Comparison of ENCODE assay signal across 15 cellular contexts in genomic region chr12:92989715-92990484, GRCh38.
DNase-seq lines count a peak whose midpoint lies in the region; TF ChIP-seq lines count a peak whose summit lies in the region.
"Had no signal": no experiment of that assay in that cellular context is flagged by ENCODE, and none has a peak within 500 bp of the region (broad histone marks: within the 10 kb centered on the region; RNA-seq: fewer than 3 reads in every experiment).

No MANE protein-coding gene starts in this region.

- peak overlapping the region; percentile 68; the same call in 1 of the 2 replicates for H2AFZ ChIP-seq in OCI-LY7 (ENCODE audit: low read length)

- peaks cover 52% of the 10 kb centered on the region for H3K4me1 ChIP-seq in OCI-LY7 (ENCODE audit: insufficient read depth, low read length, poor library complexity, severe bottlenecking)

- no peak overlapping the region for H3K4me3 Mint-ChIP-seq in activated naive CD4-positive, alpha-beta T cell treated with anti-CD3 and anti-CD28 coated beads for 36 hours
- H3K4me3 Mint-ChIP-seq: T-cell had no signal

- no peaks in the 10 kb centered on the region for H3K9me3 Mint-ChIP-seq in activated naive CD4-positive, alpha-beta T cell treated with anti-CD3 and anti-CD28 coated beads for 36 hours
- H3K9me3 Mint-ChIP-seq: T-cell had no signal

- CTCF ChIA-PET in activated naive CD4-positive, alpha-beta T cell treated with anti-CD3 and anti-CD28 coated beads for 36 hours (lab: Charles Lee): interaction anchor here (0.5 to 1.5 kb wide), 8 partner anchors 10 to 1111 kb away, joined by 3 to 4 read pairs (median 3); partner anchors contain the start of gene EEA1
- CTCF ChIA-PET in OCI-LY7 (lab: Charles Lee; ENCODE audit: unreplicated experiment): interaction anchor here (1.1 kb wide), 1 partner anchor 9 kb away, joined by 3 read pairs; no protein-coding TSS in a partner anchor

- H3K27ac Mint-ChIP-seq in activated naive CD4-positive, alpha-beta T cell treated with anti-CD3 and anti-CD28 coated beads for 36 hours: peak overlapping the region; percentile 78
- H3K27ac Mint-ChIP-seq: T-cell had no signal

- no peaks in the 10 kb centered on the region for H3K36me3 Mint-ChIP-seq in activated naive CD4-positive, alpha-beta T cell treated with anti-CD3 and anti-CD28 coated beads for 36 hours (ENCODE audit: low read depth)
- H3K36me3 Mint-ChIP-seq: T-cell had no signal

- DNase-seq in activated naive CD4-positive, alpha-beta T cell treated with anti-CD3 and anti-CD28 coated beads for 36 hours: peak; percentile 54
- DNase-seq in activated naive CD4-positive, alpha-beta T cell (lab: John Stamatoyannopoulos, UW): no peak
- DNase-seq in GM20000 (ENCODE audit: low spot score) (peak; percentile 42), OCI-LY7 (ENCODE audit: low spot score) (no peak), NCI-H2107 treated with DMSO at 0.1 percent for 48 hours (lab: John Stamatoyannopoulos, UW; ENCODE audit: unreplicated experiment) (no peak), anterior cingulate cortex (lab: John Stamatoyannopoulos, UW) (no peak), NCI-H1694 treated with DMSO at 0.1 percent for 48 hours (lab: John Stamatoyannopoulos, UW) (no peak)
- peak; percentile 11 to 15 for DNase-seq in stimulated activated CD4-positive, alpha-beta T cell treated with anti-CD3 and anti-CD28 coated beads, Interleukin-2, amount 100 ng/mL, for 48 hours
- DNase-seq: heart left ventricle, KG1, left ventricle myocardium superior, NCI-H2029 treated with DMSO at 0.1 percent for 48 hours, OCI-M1, small intestine, T-cell had no signal

- intact Hi-C loops in activated naive CD4-positive, alpha-beta T cell treated with anti-CD3 and anti-CD28 coated beads for 36 hours (cut with micrococcal nuclease): loop anchor here (1.0 to 5.0 kb wide), 7 partner anchors 100 to 581 kb away; no protein-coding TSS in a partner anchor
- intact Hi-C loops in OCI-LY7 (cut with micrococcal nuclease; ENCODE audit: unreplicated experiment): loop anchor here (2.0 to 5.0 kb wide), 3 partner anchors 87 to 1112 kb away; no protein-coding TSS in a partner anchor

- H3K36me3 ChIP-seq in OCI-LY7 (ENCODE audit: insufficient read depth, low read length): no peaks in the 10 kb centered on the region; the same call in 1 of the 2 replicates
- H3K36me3 ChIP-seq: heart left ventricle had no signal

- no peaks in the 10 kb centered on the region for H3K79me2 ChIP-seq in OCI-LY7 (ENCODE audit: insufficient read depth, low read depth, low read length)

- H3K27me3 Mint-ChIP-seq in activated naive CD4-positive, alpha-beta T cell treated with anti-CD3 and anti-CD28 coated beads for 36 hours (ENCODE audit: low read depth): no peaks in the 10 kb centered on the region
- H3K27me3 Mint-ChIP-seq: T-cell had no signal

- H3K9me3 ChIP-seq in OCI-LY7 (ENCODE audit: low read length): peaks cover 13% of the 10 kb centered on the region

- no peaks in the 10 kb centered on the region for H3K9me2 ChIP-seq in OCI-LY7 (ENCODE audit: insufficient read depth, low read length)

- no peaks in the 10 kb centered on the region for H4K20me1 ChIP-seq in OCI-LY7 (ENCODE audit: insufficient read depth, low read length)

- POLR2A ChIA-PET in OCI-LY7 (lab: Charles Lee): interaction anchor here (0.6 to 1.0 kb wide), 7 partner anchors 9 to 489 kb away, joined by 3 to 5 read pairs (median 3); no protein-coding TSS in a partner anchor

- no peak overlapping the region for H3K27ac ChIP-seq in OCI-LY7 (ENCODE audit: low read depth, low read length, poor library complexity, severe bottlenecking)

- no TSS peak for BruUV-seq in OCI-LY7 (replicated peaks; lab: Mats Ljungman, UMichigan)

- peaks cover 26% of the 10 kb centered on the region for H3K4me1 Mint-ChIP-seq in activated naive CD4-positive, alpha-beta T cell treated with anti-CD3 and anti-CD28 coated beads for 36 hours (ENCODE audit: low read depth)

- TF ChIP-seq CTCF in GM20000 (IDR thresholded peaks at IDR 0.05; ENCODE audit: extremely low read depth, missing control alignments) (no peak), OCI-LY7 (conservative IDR thresholded peaks at IDR 0.05; ENCODE audit: low read length) (no peak)

- H3K4me2 ChIP-seq in OCI-LY7 (ENCODE audit: low read length): no peak overlapping the region

- no peak overlapping the region for H3K4me3 ChIP-seq in OCI-LY7 (ENCODE audit: low read depth, low read length, poor library complexity, severe bottlenecking)
- H3K4me3 ChIP-seq: heart left ventricle had no signal

Comparison
In these comparisons a context has a peak if more than half of its experiments do, and no peak if none do; other contexts are left out.
1. DNase-seq: peak in activated naive CD4-positive, alpha-beta T cell treated with anti-CD3 and anti-CD28 coated beads for 36 hours (single experiment), GM20000 (single experiment) and stimulated activated CD4-positive, alpha-beta T cell treated with anti-CD3 and anti-CD28 coated beads, Interleukin-2, amount 100 ng/mL, for 48 hours (2 of 2); none in activated naive CD4-positive, alpha-beta T cell (0 of 4), OCI-LY7 (single experiment), NCI-H2107 treated with DMSO at 0.1 percent for 48 hours (single experiment), anterior cingulate cortex (0 of 58) and NCI-H1694 treated with DMSO at 0.1 percent for 48 hours (single experiment).